16 cellular contexts compared by ENCODE assay signal in the genomic region with DNA sequence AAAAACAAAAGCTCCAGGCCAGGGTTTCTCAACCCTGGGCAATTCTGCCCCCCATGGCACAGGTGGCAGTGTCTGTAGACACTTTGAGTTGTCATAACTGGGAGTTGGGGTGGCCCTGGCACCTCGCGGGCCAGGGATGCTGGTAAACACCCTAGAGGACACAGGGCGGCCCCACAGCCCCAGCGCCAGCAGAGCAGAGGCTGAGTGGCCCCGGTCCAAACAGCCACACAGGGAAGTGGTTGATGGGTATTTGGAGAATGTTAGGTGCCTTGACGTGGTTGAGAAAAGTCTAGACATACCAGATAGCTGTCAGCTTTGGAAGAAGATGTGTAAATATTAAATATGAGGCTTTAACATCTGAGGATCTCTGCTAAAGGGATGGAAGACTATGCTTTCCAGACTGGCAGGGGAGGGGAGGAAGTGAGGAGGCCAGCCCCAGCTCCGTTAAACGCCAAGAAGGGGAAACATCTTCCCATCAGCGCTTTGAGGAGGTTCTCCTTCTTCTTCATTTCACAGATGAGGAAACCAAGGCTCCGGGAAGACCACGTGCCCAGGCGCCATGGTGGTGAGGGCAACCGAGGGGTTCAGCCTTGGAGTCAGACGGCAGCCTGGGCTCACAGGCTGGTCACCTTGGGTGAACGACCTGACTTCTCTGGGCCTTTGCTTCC.
DNase-seq lines count a peak whose midpoint lies in the region; ATAC-seq and TF ChIP-seq lines count a peak whose summit lies in the region.
"Had no signal": no experiment of that assay in that cellular context is flagged by ENCODE, and none has a peak within 500 bp of the region (broad histone marks: within the 10 kb centered on the region; RNA-seq: fewer than 3 reads in every experiment).

No MANE protein-coding gene starts in this region.

- no peak for TF ChIP-seq POLR2A in right lobe of liver (IDR thresholded peaks at IDR 0.05)
- TF ChIP-seq POLR2A in transverse colon (IDR thresholded peaks at IDR 0.05) = no peak

- WGBS in right lobe of liver (ENCODE audit: insufficient coverage, low coverage, low lambda C conversion rate, missing lambda C conversion rate) = 72% methylated on average over 9 of the region's 15 CpGs
- 64 to 94% methylated on average over 3 to 15 of the region's 15 CpGs for WGBS in transverse colon (ENCODE audit: low coverage in 1 of 2), 2 donors

- no peak overlapping the region for H3K4me3 Mint-ChIP-seq in brain
- no peak overlapping the region for H3K4me3 Mint-ChIP-seq in T-helper 17 cell
- H3K4me3 Mint-ChIP-seq: activated CD8-positive, alpha-beta memory T cell treated with anti-CD3 and anti-CD28 coated beads, Interleukin-2, amount 10 ng/mL, durations not matched to agents 7 days and 5 days had no signal

- H3K27ac Mint-ChIP-seq in brain = peak overlapping the region; percentile 40 to 93 (median 64)
- no peak overlapping the region for H3K27ac Mint-ChIP-seq in T-helper 17 cell
- H3K27ac Mint-ChIP-seq: activated CD8-positive, alpha-beta memory T cell treated with anti-CD3 and anti-CD28 coated beads, Interleukin-2, amount 10 ng/mL, durations not matched to agents 7 days and 5 days had no signal

- H3K4me3 ChIP-seq in right lobe of liver = no peak overlapping the region
- no peak overlapping the region for H3K4me3 ChIP-seq in transverse colon
- H3K4me3 ChIP-seq: SJSA1 had no signal

- peaks cover 47% of the 10 kb centered on the region for H3K4me1 Mint-ChIP-seq in brain
- H3K4me1 Mint-ChIP-seq in T-helper 17 cell = peaks cover 2% of the 10 kb centered on the region

- peak; percentile 21 for ATAC-seq in Right ventricle myocardium superior (ENCODE audit: poor library complexity)
- no peak for ATAC-seq in Right ventricle myocardium inferior
- peak in 3 of 4 donors; percentile 8 to 31 (median 16) for ATAC-seq in right lobe of liver
- ATAC-seq in T-helper 17 cell = no peak
- ATAC-seq: activated CD8-positive, alpha-beta memory T cell treated with anti-CD3 and anti-CD28 coated beads, Interleukin-2, amount 10 ng/mL, durations not matched to agents 7 days and 5 days had no signal

- in situ Hi-C loops in transverse colon (cut with MboI; ENCODE audit: low pct_ligation_motif_present in 1 of 4, low pct_unique_long_range_greater_than_20kb in 1 of 4, low sequenced_read_pairs in 3 of 4) = loop anchor here (10.0 to 25.0 kb wide), 9 partner anchors 173 to 725 kb away; partner anchors contain the start of gene NCOR2 (in 2 of the 4)

- no peak overlapping the region for H3K27ac ChIP-seq in right lobe of liver
- peak overlapping the region in 3 of 4 donors; percentile 15 to 38 (median 17) for H3K27ac ChIP-seq in transverse colon
- H3K27ac ChIP-seq: neutrophil, SJSA1 had no signal

- TF ChIP-seq EP300 in transverse colon (IDR thresholded peaks at IDR 0.05; ENCODE audit: low read depth) = no peak

- H3K27me3 Mint-ChIP-seq in brain (no peaks in the 10 kb centered on the region), T-helper 17 cell (peaks cover 48% of the 10 kb centered on the region)

- H3K36me3 Mint-ChIP-seq in brain (peaks cover 17% of the 10 kb centered on the region), T-helper 17 cell (ENCODE audit: low read depth) (peaks cover 3% of the 10 kb centered on the region)

- H3K9me3 ChIP-seq in right lobe of liver (peaks cover 0 to 4% (median 2%) of the 10 kb centered on the region in 4 donors), transverse colon (peaks cover 4% of the 10 kb centered on the region in 2 donors), T-helper 17 cell (ENCODE audit: control insufficient read depth, low read length, poor library complexity, severe bottlenecking) (no peaks in the 10 kb centered on the region)

- DNase-seq in Right ventricle myocardium superior (peak; percentile 77), Right ventricle myocardium inferior (ENCODE audit: missing footprints) (no peak), right lobe of liver (no peak), transverse colon (no peak), medulla oblongata (ENCODE audit: extremely low spot score) (no peak), KG1 (lab: John Stamatoyannopoulos, UW) (no peak), T-helper 17 cell (no peak)
- DNase-seq: activated CD8-positive, alpha-beta memory T cell treated with anti-CD3 and anti-CD28 coated beads, Interleukin-2, amount 10 ng/mL, durations not matched to agents 7 days and 5 days; effector CD4-positive, alpha-beta T cell; foreskin fibroblast; islet precursor cell; NCI-H1092; NCI-H510A treated with DMSO at 0.1 percent for 48 hours had no signal

- intact Hi-C loops in Right ventricle myocardium superior (cut with DNase I) (loop anchor here (10.0 kb wide), 1 partner anchor 375 kb away; no protein-coding TSS in a partner anchor), Right ventricle myocardium inferior (cut with DNase I) (loop anchor here (10.0 kb wide), 1 partner anchor 375 kb away; no protein-coding TSS in a partner anchor), right lobe of liver (cut with DNase I) (loop anchor here (10.0 kb wide), 5 partner anchors 185 to 725 kb away; partner anchors contain the start of gene NCOR2 (in 1 of the 2)), transverse colon (cut with DNase I; ENCODE audit: low total_unique reads) (loop anchor here (5.0 to 10.0 kb wide), 2 partner anchors 43 to 405 kb away; no protein-coding TSS in a partner anchor)

- no peaks in the 10 kb centered on the region for H3K36me3 ChIP-seq in right lobe of liver
- H3K36me3 ChIP-seq in transverse colon = no peaks in the 10 kb centered on the region
- H3K36me3 ChIP-seq: neutrophil had no signal

- H3K4me1 ChIP-seq in right lobe of liver (peaks cover 0 to 12% (median 5%) of the 10 kb centered on the region in 4 donors), transverse colon (peaks cover under 1 to 22% (median 12%) of the 10 kb centered on the region in 4 donors)

- TF ChIP-seq CTCF in brain (conservative IDR thresholded peaks at IDR 0.05) (no peak), right lobe of liver (IDR thresholded peaks at IDR 0.05) (no peak), transverse colon (IDR thresholded peaks at IDR 0.05) (no peak)

- no peaks in the 10 kb centered on the region for H3K27me3 ChIP-seq in right lobe of liver
- H3K27me3 ChIP-seq in transverse colon = no peaks in the 10 kb centered on the region
- H3K27me3 ChIP-seq: SJSA1 had no signal

- H3K9me3 Mint-ChIP-seq in brain = peaks cover 24 to 59% (median 40%) of the 10 kb centered on the region in 5 experiments

Comparison
In these comparisons a context has a peak if more than half of its experiments do, and no peak if none do; other contexts are left out.
1. ATAC-seq: peak in Right ventricle myocardium superior (single experiment) and right lobe of liver (3 of 4); none in Right ventricle myocardium inferior (single experiment) and T-helper 17 cell (single experiment).
2. H3K27ac ChIP-seq: peak in transverse colon (3 of 4); none in right lobe of liver (0 of 3).